In genomic region chr22:30386960-30387848, GRCh38 we compare ENCODE assay signal across 8 cellular contexts. TPM values are rescaled to one million over a fixed set of nuclear protein-coding genes. Genes with fewer than 3 reads are reported as not detected.
DNase-seq lines count a peak whose midpoint lies in the region; ATAC-seq and TF ChIP-seq lines count a peak whose summit lies in the region.

RNF215 (minus strand) TSS chr22:30387411; CDS start chr22:30387313, 98 bp downstream.

- peaks cover 4 to 14% of the 10 kb centered on the region in 2 donors for H3K27me3 Mint-ChIP-seq in CD8-positive, alpha-beta memory T cell
- no peaks in the 10 kb centered on the region for H3K27me3 Mint-ChIP-seq in nephron progenitor cell (ENCODE audit: low read depth, poor library complexity)
- H3K27me3 Mint-ChIP-seq in stimulated activated naive CD8-positive, alpha-beta T cell treated with anti-CD3 and anti-CD28 coated beads, Interleukin-15, Interleukin-2, amounts not matched to agents 100 ng/mL and 50 ng/mL, for 24 hours: no peaks in the 10 kb centered on the region

- no peaks in the 10 kb centered on the region for H3K36me3 ChIP-seq in CD8-positive, alpha-beta memory T cell (ENCODE audit: insufficient read depth, low read length)
- peaks cover 17% of the 10 kb centered on the region for H3K36me3 ChIP-seq in HUES6 (ENCODE audit: control insufficient read depth, insufficient read depth, low read length)

- H3K4me3 ChIP-seq in CD8-positive, alpha-beta memory T cell (ENCODE audit: low read length): peak within 1 kb of the TSS; percentile 22
- H3K4me3 ChIP-seq in HUES6 (ENCODE audit: low read depth, low read length): peak within 1 kb of the TSS; percentile 79
- peak within 1 kb of the TSS; percentile 78 for H3K4me3 ChIP-seq in fibroblast of the aortic adventitia (ENCODE audit: low read depth, low read length)

- H3K9me3 ChIP-seq in CD8-positive, alpha-beta memory T cell (ENCODE audit: low read length): no peaks in the 10 kb centered on the region
- peaks cover 12% of the 10 kb centered on the region for H3K9me3 ChIP-seq in HUES6 (ENCODE audit: control insufficient read depth, insufficient read depth, low read depth, low read length)

- DNase-seq in CD8-positive, alpha-beta memory T cell: peak; percentile 74 to 82 (median 79)
- DNase-seq in RPMI7951 (ENCODE audit: low read depth): peak; percentile 66
- peak; percentile 69 for DNase-seq in activated effector memory CD4-positive, alpha-beta T cell treated with Interleukin-2 at 50 U/mL for 16 hours
- DNase-seq in fibroblast of the aortic adventitia (ENCODE audit: low read depth): peak; percentile 67
- DNase-seq in nephron progenitor cell: peak; percentile 93

- H3K27ac ChIP-seq in CD8-positive, alpha-beta memory T cell (ENCODE audit: low read depth, low read length): no peak within 1 kb of the TSS
- H3K27ac ChIP-seq in HUES6 (ENCODE audit: low read depth, low read length): no peak within 1 kb of the TSS

- H3K9ac ChIP-seq in HUES6 (ENCODE audit: low read length): peak within 1 kb of the TSS; percentile 58

- peaks cover 5% of the 10 kb centered on the region for H3K4me1 ChIP-seq in CD8-positive, alpha-beta memory T cell (ENCODE audit: insufficient read depth, low read length)
- H3K4me1 ChIP-seq in HUES6 (ENCODE audit: control insufficient read depth, insufficient read depth, low read length): peaks cover 12% of the 10 kb centered on the region; the same call in 1 of the 2 replicates

- no peaks in the 10 kb centered on the region for H3K9me3 Mint-ChIP-seq in CD8-positive, alpha-beta memory T cell
- peaks cover 27% of the 10 kb centered on the region for H3K9me3 Mint-ChIP-seq in nephron progenitor cell
- no peaks in the 10 kb centered on the region for H3K9me3 Mint-ChIP-seq in stimulated activated naive CD8-positive, alpha-beta T cell treated with anti-CD3 and anti-CD28 coated beads, Interleukin-15, Interleukin-2, amounts not matched to agents 100 ng/mL and 50 ng/mL, for 24 hours

- peak; percentile 60 for ATAC-seq in GM19468 (IDR thresholded peaks at IDR 0.05; ENCODE audit: extremely low read depth, unreplicated experiment)

- H3K27ac Mint-ChIP-seq in CD8-positive, alpha-beta memory T cell: peak within 1 kb of the TSS; percentile 13 to 96 (median 71)
- peak within 1 kb of the TSS; percentile 45 for H3K27ac Mint-ChIP-seq in nephron progenitor cell
- no peak within 1 kb of the TSS for H3K27ac Mint-ChIP-seq in stimulated activated naive CD8-positive, alpha-beta T cell treated with anti-CD3 and anti-CD28 coated beads, Interleukin-15, Interleukin-2, amounts not matched to agents 100 ng/mL and 50 ng/mL, for 24 hours

- no peaks in the 10 kb centered on the region for H3K27me3 ChIP-seq in CD8-positive, alpha-beta memory T cell (ENCODE audit: insufficient read depth, low read length, poor library complexity, severe bottlenecking)
- H3K27me3 ChIP-seq in HUES6 (ENCODE audit: control insufficient read depth, insufficient read depth, low read length): no peaks in the 10 kb centered on the region

- peak within 1 kb of the TSS; percentile 64 to 93 (median 78) for H3K4me3 Mint-ChIP-seq in CD8-positive, alpha-beta memory T cell
- peak within 1 kb of the TSS; percentile 86 for H3K4me3 Mint-ChIP-seq in nephron progenitor cell
- peak within 1 kb of the TSS; percentile 82 for H3K4me3 Mint-ChIP-seq in stimulated activated naive CD8-positive, alpha-beta T cell treated with anti-CD3 and anti-CD28 coated beads, Interleukin-15, Interleukin-2, amounts not matched to agents 100 ng/mL and 50 ng/mL, for 24 hours

- TF ChIP-seq CTCF in fibroblast of the aortic adventitia (IDR thresholded peaks at IDR 0.05; ENCODE audit: insufficient read depth, low read length): peak; percentile 75
- peak; percentile 74 for TF ChIP-seq CTCF in nephron progenitor cell (IDR thresholded peaks at IDR 0.05)

- peaks cover 10 to 20% (median 12%) of the 10 kb centered on the region in 3 donors for H3K4me1 Mint-ChIP-seq in CD8-positive, alpha-beta memory T cell
- H3K4me1 Mint-ChIP-seq in nephron progenitor cell: peaks cover 26% of the 10 kb centered on the region
- H3K4me1 Mint-ChIP-seq in stimulated activated naive CD8-positive, alpha-beta T cell treated with anti-CD3 and anti-CD28 coated beads, Interleukin-15, Interleukin-2, amounts not matched to agents 100 ng/mL and 50 ng/mL, for 24 hours (ENCODE audit: low read depth): peaks cover 37% of the 10 kb centered on the region

- H3K36me3 Mint-ChIP-seq in CD8-positive, alpha-beta memory T cell: peaks cover 0 to 2% (median 0%) of the 10 kb centered on the region in 3 donors
- H3K36me3 Mint-ChIP-seq in nephron progenitor cell (ENCODE audit: low read depth): no peaks in the 10 kb centered on the region
- H3K36me3 Mint-ChIP-seq in stimulated activated naive CD8-positive, alpha-beta T cell treated with anti-CD3 and anti-CD28 coated beads, Interleukin-15, Interleukin-2, amounts not matched to agents 100 ng/mL and 50 ng/mL, for 24 hours (ENCODE audit: low read depth): no peaks in the 10 kb centered on the region

- CTCF ChIA-PET in CD8-positive, alpha-beta memory T cell (lab: Charles Lee): interaction anchor here (0.6 to 11.0 kb wide), 29 partner anchors 9 to 279 kb away, joined by 3 to 246 read pairs (median 4); partner anchors contain the start of genes CASTOR1, MTFP1 and TBC1D10A

- POLR2A ChIA-PET in CD8-positive, alpha-beta memory T cell (lab: Charles Lee): interaction anchor here (0.6 to 2.3 kb wide), 3 partner anchors 37 to 117 kb away, joined by 3 to 35 read pairs (median 4); partner anchors contain the start of gene CASTOR1

RNA-seq across cellular contexts. Expression of gene RNF215, which starts in this region (rescaled TPM):
- total RNA-seq in CD8-positive, alpha-beta memory T cell: 1 to 10 TPM; 6.3 to 7.9 TPM
- 0.22 TPM for polyA plus RNA-seq in CD8-positive, alpha-beta memory T cell
- 9.8 and 10.0 TPM in 2 replicates for total RNA-seq in RPMI7951 (2014; rRNA removed; shearing (Covaris generic))
- total RNA-seq in fibroblast of the aortic adventitia (ENCODE audit: low replicate concordance): 9.1 and 13.0 TPM in 2 replicates

Comparison
In these comparisons a context has a peak if more than half of its experiments do, and no peak if none do; other contexts are left out.
1. H3K4me3 ChIP-seq: peak in every context shown above with its lines; median percentile 79 in HUES6; 78 in fibroblast of the aortic adventitia; 22 in CD8-positive, alpha-beta memory T cell.